Comparison of ENCODE assay signal across 21 cellular contexts in the genomic region with DNA sequence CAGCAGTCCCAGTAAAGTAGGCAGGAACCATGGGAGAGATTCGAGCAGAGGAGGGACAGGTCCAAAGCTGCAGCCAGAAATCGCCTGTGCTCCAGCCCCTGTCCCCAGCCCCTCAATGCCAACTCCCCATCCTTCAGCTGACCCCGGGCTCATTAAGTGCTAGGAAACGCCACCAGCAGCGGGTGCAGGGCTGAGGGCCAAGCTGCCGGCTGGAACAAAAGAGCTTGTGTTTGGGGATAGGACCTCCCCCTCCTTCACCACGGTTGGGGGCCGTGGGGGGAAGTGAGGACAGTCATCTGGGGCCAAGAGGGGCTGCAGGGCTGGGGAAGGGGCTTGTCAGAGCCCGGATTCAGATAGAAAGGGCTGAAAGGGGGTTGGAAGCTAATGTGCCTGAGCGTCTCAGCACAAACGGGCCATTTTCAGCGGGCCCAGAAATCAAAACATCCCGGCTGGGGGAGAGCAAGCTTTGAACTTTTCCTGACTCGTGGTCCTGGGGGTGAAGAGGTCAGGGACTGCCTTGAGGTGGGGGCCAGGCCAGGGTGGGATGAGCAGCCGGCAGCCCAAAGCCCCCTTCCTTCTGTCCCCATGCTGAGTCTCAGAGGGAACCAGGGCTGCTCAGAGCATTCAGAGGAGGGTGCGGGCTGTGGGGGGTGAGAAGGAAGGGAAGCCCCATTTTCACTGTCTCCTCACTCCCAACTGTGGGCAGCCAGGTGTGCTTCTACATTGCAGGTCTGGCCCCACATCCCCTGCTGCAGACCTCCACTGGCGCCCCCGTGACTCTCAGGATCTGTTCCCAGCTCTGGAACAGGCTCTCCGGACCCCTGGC.
DNase-seq lines count a peak whose midpoint lies in the region; ATAC-seq, FAIRE-seq and TF ChIP-seq lines count a peak whose summit lies in the region.
"Had no signal": no experiment of that assay in that cellular context is flagged by ENCODE, and none has a peak within 500 bp of the region (broad histone marks: within the 10 kb centered on the region; RNA-seq: fewer than 3 reads in every experiment).

No MANE protein-coding gene starts in this region.

- H3K27me3 ChIP-seq in GM23338 (ENCODE audit: insufficient read depth) (no peaks in the 10 kb centered on the region), neuron (ENCODE audit: insufficient read depth, low read length) (peaks cover 27% of the 10 kb centered on the region)

- H2AFZ ChIP-seq in GM23338 (peak overlapping the region; percentile 93), neuron (ENCODE audit: low read depth, low read length) (peak overlapping the region; percentile 41)

- TF ChIP-seq CTCF in GM23338 (conservative IDR thresholded peaks at IDR 0.05; ENCODE audit: low read depth in 2 of 2) = no peak
- TF ChIP-seq CTCF in chondrocyte (IDR thresholded peaks at IDR 0.05) = no peak
- no peak for TF ChIP-seq CTCF in endothelial cell (IDR thresholded peaks at IDR 0.05; ENCODE audit: unreplicated experiment)

- no peaks in the 10 kb centered on the region for H3K9me3 Mint-ChIP-seq in GM23338
- no peaks in the 10 kb centered on the region for H3K9me3 Mint-ChIP-seq in chondrocyte (ENCODE audit: low read depth)
- H3K9me3 Mint-ChIP-seq in endothelial cell (ENCODE audit: unreplicated experiment) = no peaks in the 10 kb centered on the region
- H3K9me3 Mint-ChIP-seq: activated naive CD8-positive, alpha-beta T cell treated with anti-CD3 and anti-CD28 coated beads for 36 hours; activated T-cell treated with anti-CD3 and anti-CD28 coated beads, Interleukin-2, amount 50 U/mL, for 24 hours had no signal

- H3K9me2 ChIP-seq in GM23338 (ENCODE audit: insufficient read depth) = no peaks in the 10 kb centered on the region

- no peak overlapping the region for H3K27ac Mint-ChIP-seq in GM23338
- no peak overlapping the region for H3K27ac Mint-ChIP-seq in chondrocyte (ENCODE audit: unreplicated experiment)
- no peak overlapping the region for H3K27ac Mint-ChIP-seq in endothelial cell (ENCODE audit: unreplicated experiment)
- H3K27ac Mint-ChIP-seq: activated naive CD8-positive, alpha-beta T cell treated with anti-CD3 and anti-CD28 coated beads for 36 hours; activated T-cell treated with anti-CD3 and anti-CD28 coated beads, Interleukin-2, amount 50 U/mL, for 24 hours had no signal

- peak; percentile 46 for DNase-seq in GM23338 (ENCODE audit: low spot score)
- DNase-seq in left ventricle myocardium superior = peak; percentile 56
- DNase-seq in NCI-H1105 treated with DMSO at 0.1 percent for 48 hours (lab: John Stamatoyannopoulos, UW) = no peak
- no peak for DNase-seq in chondrocyte (ENCODE audit: low spot score)
- DNase-seq in GM12891 (ENCODE audit: insufficient read length, low spot score) = no peak
- no peak for DNase-seq in endothelial cell (ENCODE audit: low spot score)
- DNase-seq: activated CD4-positive, alpha-beta T cell treated with anti-CD3 and anti-CD28 coated beads, Interleukin-2, amount 50 U/mL, for 48 hours; activated naive CD8-positive, alpha-beta T cell treated with anti-CD3 and anti-CD28 coated beads for 36 hours; activated T-cell treated with anti-CD3 and anti-CD28 coated beads, Interleukin-2, amount 50 U/mL, for 24 hours; cerebellar nuclear complex; foreskin keratinocyte; Karpas-422; NCI-H146; NCI-H446 treated with DMSO at 0.1 percent for 48 hours; PC-3; stimulated activated CD4-positive, alpha-beta T cell treated with anti-CD3 and anti-CD28 coated beads, Interleukin-15, amount 100 ng/mL, for 24 hours had no signal

- H3K36me3 ChIP-seq in GM23338 (ENCODE audit: insufficient read depth) (no peaks in the 10 kb centered on the region), neuron (ENCODE audit: insufficient read depth, low read length) (no peaks in the 10 kb centered on the region)
- H3K36me3 ChIP-seq: prostate gland had no signal

- H3K27me3 Mint-ChIP-seq in GM23338 (ENCODE audit: insufficient read depth, low read depth, poor library complexity) (peaks cover 10% of the 10 kb centered on the region), chondrocyte (ENCODE audit: low read depth) (peaks cover 8% of the 10 kb centered on the region), endothelial cell (ENCODE audit: unreplicated experiment) (peaks cover 16% of the 10 kb centered on the region)

- peaks cover 9% of the 10 kb centered on the region for H3K4me1 ChIP-seq in GM23338 (ENCODE audit: insufficient read depth)
- H3K4me1 ChIP-seq in neuron (ENCODE audit: insufficient read depth, low read length) = peaks cover 15% of the 10 kb centered on the region
- H3K4me1 ChIP-seq: foreskin keratinocyte, prostate gland had no signal

- no peak for FAIRE-seq in GM12891 (lab: Jason Lieb, UNC)
- FAIRE-seq: islet of Langerhans, TTC549 had no signal

- H3F3A ChIP-seq in GM23338 (replicated peaks; ENCODE audit: low read depth) = no peaks in the 10 kb centered on the region

- peaks cover 21% of the 10 kb centered on the region for H3K4me1 Mint-ChIP-seq in GM23338
- peaks cover 1% of the 10 kb centered on the region for H3K4me1 Mint-ChIP-seq in chondrocyte (ENCODE audit: low read depth)
- H3K4me1 Mint-ChIP-seq in endothelial cell (ENCODE audit: unreplicated experiment) = peaks cover 4% of the 10 kb centered on the region
- H3K4me1 Mint-ChIP-seq: activated naive CD8-positive, alpha-beta T cell treated with anti-CD3 and anti-CD28 coated beads for 36 hours had no signal

- H4K20me1 ChIP-seq in GM23338 (replicated peaks; ENCODE audit: insufficient read depth) = no peaks in the 10 kb centered on the region

- peak overlapping the region; percentile 43 for H3K4me2 ChIP-seq in GM23338

- peak; percentile 73 for ATAC-seq in GM23338
- peak; percentile 45 for ATAC-seq in left ventricle myocardium superior
- ATAC-seq: foreskin keratinocyte, PC-3 had no signal

- no peaks in the 10 kb centered on the region for H3K79me2 ChIP-seq in GM23338 (replicated peaks; ENCODE audit: insufficient read depth)

- H3K4me3 Mint-ChIP-seq in GM23338 (no peak overlapping the region), chondrocyte (ENCODE audit: unreplicated experiment) (no peak overlapping the region), endothelial cell (ENCODE audit: unreplicated experiment) (no peak overlapping the region)
- H3K4me3 Mint-ChIP-seq: activated naive CD8-positive, alpha-beta T cell treated with anti-CD3 and anti-CD28 coated beads for 36 hours; activated T-cell treated with anti-CD3 and anti-CD28 coated beads, Interleukin-2, amount 50 U/mL, for 24 hours had no signal

- no peak for TF ChIP-seq POLR2A in GM12891 (IDR thresholded peaks at IDR 0.05; ENCODE audit: low read depth, low read length)

- intact Hi-C loops in left ventricle myocardium superior (cut with micrococcal nuclease) = no loop called here

- H3K9me3 ChIP-seq in neuron (ENCODE audit: low read length) = no peaks in the 10 kb centered on the region
- H3K9me3 ChIP-seq: prostate gland had no signal

- no peak overlapping the region for H3K27ac ChIP-seq in GM23338 (ENCODE audit: low read depth)
- peak overlapping the region; percentile 31 for H3K27ac ChIP-seq in angular gyrus (ENCODE audit: low read depth, low read length)
- H3K27ac ChIP-seq: foreskin keratinocyte, prostate gland had no signal

- H3K36me3 Mint-ChIP-seq in GM23338 (ENCODE audit: low read depth) = no peaks in the 10 kb centered on the region
- peaks cover 3% of the 10 kb centered on the region for H3K36me3 Mint-ChIP-seq in chondrocyte (ENCODE audit: low read depth)
- H3K36me3 Mint-ChIP-seq in endothelial cell (ENCODE audit: low read depth, unreplicated experiment) = no peaks in the 10 kb centered on the region
- H3K36me3 Mint-ChIP-seq: activated naive CD8-positive, alpha-beta T cell treated with anti-CD3 and anti-CD28 coated beads for 36 hours had no signal

- H3K4me3 ChIP-seq in GM23338 (no peak overlapping the region), neuron (ENCODE audit: low read length) (peak overlapping the region; percentile 9)
- H3K4me3 ChIP-seq: prostate gland had no signal

TF ChIP-seq in GM23338, 12 proteins besides CTCF, POLR2A, EP300 and RAD21 (continues in another document):
- TF ChIP-seq ZNF114 (CRISPR knock-in tag; IDR thresholded peaks at IDR 0.05) = no peak

TF ChIP-seq in GM12891, 5 proteins besides CTCF, POLR2A, EP300 and RAD21:
- TF ChIP-seq TAF1 (IDR thresholded peaks at IDR 0.05; ENCODE audit: low read depth, low read length) (no peak), PAX5 (IDR thresholded peaks at IDR 0.05; ENCODE audit: insufficient read depth, low read length, severe bottlenecking) (no peak), POU2F2 (IDR thresholded peaks at IDR 0.05; ENCODE audit: low read depth, low read length) (no peak), SPI1 (IDR thresholded peaks at IDR 0.05; ENCODE audit: low read depth, low read length) (no peak), POLR2AphosphoS5 (IDR thresholded peaks at IDR 0.05; ENCODE audit: low read depth, low read length) (no peak)
TF ChIP-seq in GM12891: peak in this region for 0.

Comparison
In these comparisons a context has a peak if more than half of its experiments do, and no peak if none do; other contexts are left out.
1. DNase-seq: peak in GM23338 (single experiment) and left ventricle myocardium superior (single experiment); none in NCI-H1105 treated with DMSO at 0.1 percent for 48 hours (single experiment), chondrocyte (single experiment), GM12891 (single experiment) and endothelial cell (single experiment).